Comparison of ENCODE assay signal across 21 cellular contexts in the genomic region with DNA sequence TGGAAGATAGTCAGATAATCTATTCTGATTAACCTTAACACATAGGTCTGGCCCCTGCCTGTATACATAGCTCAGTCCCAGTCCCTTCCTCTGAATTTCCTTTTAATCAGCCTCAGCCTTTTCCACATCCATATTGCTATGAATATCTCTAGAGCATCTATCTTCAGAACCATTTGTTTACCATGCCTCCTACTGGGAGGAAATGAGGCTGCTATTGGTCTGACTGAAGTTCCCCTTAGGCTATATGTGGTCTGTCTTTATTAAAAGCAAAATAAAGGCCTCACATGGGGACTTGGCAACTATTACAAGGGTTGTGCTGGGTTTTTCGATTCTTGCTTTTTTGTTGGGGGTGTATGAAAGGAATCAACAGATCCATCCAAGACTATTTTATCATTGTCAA.
A peak's percentile ranks its signal among the peaks of the same experiment; 100 is the strongest.
DNase-seq lines count a peak whose midpoint lies in the region; ATAC-seq and TF ChIP-seq lines count a peak whose summit lies in the region.
"Had no signal": no experiment of that assay in that cellular context is flagged by ENCODE, and none has a peak within 500 bp of the region (broad histone marks: within the 10 kb centered on the region; RNA-seq: fewer than 3 reads in every experiment).

No MANE protein-coding gene starts in this region.

- intact Hi-C loops in gastrocnemius medialis (cut with DNase I; ENCODE audit: low total_unique reads): no loop called here

- in situ Hi-C loops in gastrocnemius medialis (cut with MboI; ENCODE audit: low sequenced_read_pairs in 4 of 4): no loop called here

- no peak for TF ChIP-seq CTCF in gastrocnemius medialis (IDR thresholded peaks at IDR 0.05 in 4 of 5, conservative IDR thresholded peaks at IDR 0.05 in 1 of 5)

- no peaks in the 10 kb centered on the region for H3K4me1 ChIP-seq in gastrocnemius medialis
- H3K4me1 ChIP-seq: esophagus squamous epithelium, Peyer's patch, tibial nerve had no signal

- no peaks in the 10 kb centered on the region for H3K27me3 ChIP-seq in gastrocnemius medialis
- H3K27me3 ChIP-seq: esophagus squamous epithelium, Peyer's patch, tibial nerve had no signal

- no peak overlapping the region for H3K4me3 ChIP-seq in gastrocnemius medialis
- H3K4me3 ChIP-seq: esophagus squamous epithelium, Peyer's patch, tibial nerve had no signal

- no peaks in the 10 kb centered on the region for H3K9me3 ChIP-seq in gastrocnemius medialis
- H3K9me3 ChIP-seq: esophagus squamous epithelium, Peyer's patch, tibial nerve had no signal

- DNase-seq in NCI-H748 (lab: John Stamatoyannopoulos, UW; ENCODE audit: unreplicated experiment) (peak; percentile 1), NCI-H748 treated with DMSO at 0.1 percent for 48 hours (lab: John Stamatoyannopoulos, UW) (no peak), OCI-M1 (lab: John Stamatoyannopoulos, UW) (peak; percentile 86), erythroblast (lab: John Stamatoyannopoulos, UW) (peak; percentile 49 to 52), Kasumi-1 (lab: John Stamatoyannopoulos, UW) (no peak), gastrocnemius medialis (no peak), cerebellar cortex (ENCODE audit: low spot score) (no peak)
- DNase-seq: activated B cell treated with CpG ODN at 0.5 μM for 24 hours; activated CD8-positive, alpha-beta T cell treated with anti-CD3 and anti-CD28 coated beads for 36 hours; activated naive CD8-positive, alpha-beta T cell treated with anti-CD3 and anti-CD28 coated beads, Interleukin-2, amount 10 ng/mL, durations not matched to agents 7 days and 5 days; COR-L47; esophagus squamous epithelium; hippocampal formation; NCI-H2081; NCI-H526 treated with DMSO at 0.1 percent for 48 hours; Peyer's patch; stimulated activated CD4-positive, alpha-beta T cell treated with anti-CD3 and anti-CD28 coated beads, Interleukin-12 subunit alpha, Interleukin-12 subunit beta, amount 100 ng/mL, for 4 hours had no signal

- H3K36me3 ChIP-seq in gastrocnemius medialis: no peaks in the 10 kb centered on the region
- H3K36me3 ChIP-seq: esophagus squamous epithelium, Peyer's patch, tibial nerve had no signal

- TF ChIP-seq POLR2A in erythroblast (IDR thresholded peaks at IDR 0.05; ENCODE audit: low read length) (no peak), gastrocnemius medialis (IDR thresholded peaks at IDR 0.05) (no peak)

- no peak overlapping the region for H3K27ac ChIP-seq in gastrocnemius medialis
- H3K27ac ChIP-seq: esophagus squamous epithelium, Peyer's patch, tibial nerve had no signal

- ATAC-seq in gastrocnemius medialis (no peak), HG03045 (IDR thresholded peaks at IDR 0.05; ENCODE audit: unreplicated experiment) (no peak)
- ATAC-seq: activated CD8-positive, alpha-beta T cell treated with anti-CD3 and anti-CD28 coated beads for 36 hours; HepG2; stimulated activated memory B cell treated with anti-CD40 and anti-IgM and Interleukin-4, amounts not matched to agents 10 μg/mL and 1 μg/mL and 100 μg/mL, for 72 hours had no signal

Comparison
In these comparisons a context has a peak if more than half of its experiments do, and no peak if none do; other contexts are left out.
1. DNase-seq: peak in NCI-H748 (single experiment), OCI-M1 (single experiment) and erythroblast (2 of 2); none in NCI-H748 treated with DMSO at 0.1 percent for 48 hours (single experiment), Kasumi-1 (0 of 2), gastrocnemius medialis (0 of 2) and cerebellar cortex (single experiment).